Comparison of ENCODE assay signal across 13 cellular contexts in genomic region chrX:11386812-11387211, GRCh38.
"Had no signal": no experiment of that assay in that cellular context is flagged by ENCODE, and none has a peak within 500 bp of the region (broad histone marks: within the 10 kb centered on the region; RNA-seq: fewer than 3 reads in every experiment).

No MANE protein-coding gene starts in this region.

- H3K9me3 ChIP-seq: esophagus squamous epithelium, upper lobe of left lung had no signal

- H3K4me3 ChIP-seq: dorsolateral prefrontal cortex, esophagus squamous epithelium, upper lobe of left lung had no signal

- H3K27ac Mint-ChIP-seq: activated naive CD4-positive, alpha-beta T cell treated with anti-CD3 and anti-CD28 coated beads, Interleukin-2, amount 50 U/mL, for 72 hours had no signal

- H3K27me3 ChIP-seq: brain microvascular endothelial cell, esophagus squamous epithelium, upper lobe of left lung had no signal

- H3K9ac ChIP-seq: parathyroid adenoma had no signal

- H3K27ac ChIP-seq: brain microvascular endothelial cell, dorsolateral prefrontal cortex, parathyroid adenoma had no signal

- ATAC-seq: activated CD4-positive, CD25-positive, alpha-beta regulatory T cell treated with anti-CD3 and anti-CD28 coated beads, Interleukin-2, amount 50 U/mL, for 24 hours; activated naive CD4-positive, alpha-beta T cell treated with anti-CD3 and anti-CD28 coated beads, Interleukin-2, amount 50 U/mL, for 72 hours had no signal

- H3K36me3 Mint-ChIP-seq: activated naive CD4-positive, alpha-beta T cell treated with anti-CD3 and anti-CD28 coated beads, Interleukin-2, amount 50 U/mL, for 72 hours had no signal

- H2AFZ ChIP-seq: parathyroid adenoma had no signal

- DNase-seq: activated CD4-positive, alpha-beta T cell treated with anti-CD3 and anti-CD28 coated beads, Interleukin-2, amount 50 U/mL, for 4 hours; activated T-cell treated with anti-CD3 and anti-CD28 coated beads, Interleukin-2, amount 50 U/mL, for 1 hour; brain microvascular endothelial cell; cerebellar nuclear complex; dorsolateral prefrontal cortex; esophagus squamous epithelium; foreskin fibroblast; stimulated activated CD4-positive, alpha-beta T cell treated with anti-CD3 and anti-CD28 coated beads, Interleukin-15, amount 100 ng/mL, for 24 hours; stimulated activated CD4-positive, alpha-beta T cell treated with anti-CD3 and anti-CD28 coated beads, Interleukin-4, amount 100 ng/mL, for 24 hours; upper lobe of left lung had no signal

- H3K79me2 ChIP-seq: parathyroid adenoma had no signal

- H3K36me3 ChIP-seq: brain microvascular endothelial cell, esophagus squamous epithelium, upper lobe of left lung had no signal

- H3K9me3 Mint-ChIP-seq: activated naive CD4-positive, alpha-beta T cell treated with anti-CD3 and anti-CD28 coated beads, Interleukin-2, amount 50 U/mL, for 72 hours had no signal
